In the genomic region with DNA sequence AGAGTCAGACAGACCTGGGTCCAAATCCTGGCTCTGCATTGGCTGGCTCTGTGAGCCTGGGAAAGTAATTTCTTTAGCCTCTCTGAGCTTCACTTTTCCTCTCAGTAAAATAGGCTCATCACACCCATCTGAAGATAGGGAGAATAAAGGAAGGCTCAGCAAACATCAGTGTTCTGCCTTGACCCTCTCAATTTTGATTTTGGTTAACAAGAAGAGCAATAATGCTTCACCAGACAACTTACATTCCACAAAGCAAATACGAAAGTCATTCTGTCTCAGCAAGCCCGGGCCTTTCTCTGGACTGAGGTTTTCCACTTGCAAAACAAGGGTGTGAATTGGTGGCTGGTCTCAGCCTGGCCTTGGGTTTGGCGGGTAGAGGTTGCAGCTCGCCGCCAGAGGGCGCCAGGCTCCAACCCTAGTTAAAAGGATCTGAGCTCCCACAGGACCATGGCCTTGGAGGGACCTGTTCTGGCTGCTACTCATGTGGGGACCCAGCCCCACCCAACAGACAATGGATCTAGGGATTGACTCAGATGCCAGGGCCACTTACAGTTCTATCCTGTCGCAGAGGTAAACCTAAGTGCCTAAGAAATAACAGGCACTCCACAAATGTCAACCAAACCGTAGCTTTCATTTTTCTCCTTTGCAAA, we compare ENCODE assay signal across 9 cellular contexts. TPM values are rescaled to one million over a fixed set of nuclear protein-coding genes. Genes with fewer than 3 reads are reported as not detected.
DNase-seq lines count a peak whose midpoint lies in the region; ATAC-seq and TF ChIP-seq lines count a peak whose summit lies in the region.
"Had no signal": no experiment of that assay in that cellular context is flagged by ENCODE, and none has a peak within 500 bp of the region (broad histone marks: within the 10 kb centered on the region; RNA-seq: fewer than 3 reads in every experiment).

No MANE protein-coding gene starts in this region.

- intact Hi-C loops in adrenal gland (cut with DNase I) (loop anchor here (2.0 to 10.0 kb wide), 4 partner anchors 51 to 221 kb away; no protein-coding TSS in a partner anchor), left ventricle myocardium inferior (cut with micrococcal nuclease) (loop anchor here (10.0 kb wide), 1 partner anchor 51 kb away; no protein-coding TSS in a partner anchor)

- TF ChIP-seq POLR2A in adrenal gland (IDR thresholded peaks at IDR 0.05) = no peak

- H3K9me3 ChIP-seq in adrenal gland (replicated peaks in 1 of 3) (no peaks in the 10 kb centered on the region), left ventricle myocardium inferior (replicated peaks) (no peaks in the 10 kb centered on the region)

- no peak for ATAC-seq in HG03025 (IDR thresholded peaks at IDR 0.05; ENCODE audit: low FRiP score, unreplicated experiment)

- TF ChIP-seq CTCF in 22Rv1 (IDR thresholded peaks at IDR 0.05) (peak; percentile 96), GM13976 (IDR thresholded peaks at IDR 0.05; ENCODE audit: borderline replicate concordance, control extremely low read depth, extremely low read depth, insufficient read depth, missing control alignments) (peak; percentile 95), adrenal gland (IDR thresholded peaks at IDR 0.05) (peak; percentile 76 to 95 (median 91)), left ventricle myocardium inferior (IDR thresholded peaks at IDR 0.05; ENCODE audit: borderline replicate concordance) (peak; percentile 93), retinal pigment epithelial cell (conservative IDR thresholded peaks at IDR 0.05; ENCODE audit: low read depth, low read length) (peak; percentile 85)

- peaks cover 19% of the 10 kb centered on the region for H3K27me3 Mint-ChIP-seq in T-helper 2 cell treated with Interferon-gamma antibody and Interleukin-4, amounts not matched to agents 5 μg/mL and 100 μg/mL, for 36 hours (ENCODE audit: low read depth)

- H3K27me3 ChIP-seq in adrenal gland (peaks cover 1% of the 10 kb centered on the region), left ventricle myocardium inferior (ENCODE audit: low read depth) (peaks cover 43% of the 10 kb centered on the region)

- no peak overlapping the region for H3K27ac ChIP-seq in 22Rv1
- H3K27ac ChIP-seq in adrenal gland = no peak overlapping the region
- H3K27ac ChIP-seq in left ventricle myocardium inferior (replicated peaks) = no peak overlapping the region

- H3K4me1 Mint-ChIP-seq in T-helper 2 cell treated with Interferon-gamma antibody and Interleukin-4, amounts not matched to agents 5 μg/mL and 100 μg/mL, for 36 hours (ENCODE audit: low read depth) = peaks cover 11% of the 10 kb centered on the region

- H3K36me3 ChIP-seq in adrenal gland (replicated peaks in 1 of 2) (no peaks in the 10 kb centered on the region), left ventricle myocardium inferior (no peaks in the 10 kb centered on the region)

- H3K36me3 Mint-ChIP-seq in T-helper 2 cell treated with Interferon-gamma antibody and Interleukin-4, amounts not matched to agents 5 μg/mL and 100 μg/mL, for 36 hours (ENCODE audit: low read depth) = no peaks in the 10 kb centered on the region

- DNase-seq in GM13976 (ENCODE audit: low spot score) (peak; percentile 85), NCI-H1694 (lab: John Stamatoyannopoulos, UW) (peak; percentile 76), adrenal gland (peak; percentile 85 to 93 (median 90)), left ventricle myocardium inferior (peak; percentile 81), retinal pigment epithelial cell (ENCODE audit: low read depth) (no peak)
- DNase-seq in T-helper 2 cell treated with Interferon-gamma antibody and Interleukin-4, amounts not matched to agents 5 μg/mL and 100 μg/mL, for 36 hours (ENCODE audit: low spot score) = peak; percentile 69

- 8 to 12% (median 9%) methylated on average over 4 to 8 of the region's 8 CpGs for WGBS in adrenal gland, 4 donors

- in situ Hi-C loops in GM13976 (cut with MboI; ENCODE audit: low sequenced_read_pairs, unreplicated experiment) = loop anchor here (10.0 to 25.0 kb wide), 2 partner anchors 51 to 218 kb away; a partner anchor contains a TSS

- H3K4me1 ChIP-seq in adrenal gland (replicated peaks in 1 of 2) = no peaks in the 10 kb centered on the region
- no peaks in the 10 kb centered on the region for H3K4me1 ChIP-seq in left ventricle myocardium inferior

- no peak overlapping the region for H3K27ac Mint-ChIP-seq in T-helper 2 cell treated with Interferon-gamma antibody and Interleukin-4, amounts not matched to agents 5 μg/mL and 100 μg/mL, for 36 hours

- no peak overlapping the region for H3K4me3 Mint-ChIP-seq in T-helper 2 cell treated with Interferon-gamma antibody and Interleukin-4, amounts not matched to agents 5 μg/mL and 100 μg/mL, for 36 hours

- H3K4me3 ChIP-seq in adrenal gland = no peak overlapping the region
- H3K4me3 ChIP-seq in left ventricle myocardium inferior = no peak overlapping the region
- H3K4me3 ChIP-seq in retinal pigment epithelial cell (ENCODE audit: low read length) = no peak overlapping the region

- H3K9me3 Mint-ChIP-seq in T-helper 2 cell treated with Interferon-gamma antibody and Interleukin-4, amounts not matched to agents 5 μg/mL and 100 μg/mL, for 36 hours = no peaks in the 10 kb centered on the region

RNA-seq across cellular contexts. Expression of a gene that starts 1.6 kb away (rescaled TPM):
- total RNA-seq in adrenal gland (not detected), left ventricle myocardium inferior (not detected)
- polyA plus RNA-seq in adrenal gland = not detected
- total RNA-seq: urinary bladder had no signal
- polyA plus RNA-seq: urinary bladder had no signal

RNA-seq across cellular contexts. Expression of a gene that starts 9.8 kb away (rescaled TPM):
- total RNA-seq in adrenal gland (under 1 TPM in 1 of 8 donors, not detected in 7; 0.43 TPM), left ventricle myocardium inferior (not detected)
- not detected for polyA plus RNA-seq in adrenal gland
- total RNA-seq: urinary bladder had no signal
- polyA plus RNA-seq: urinary bladder had no signal

RNA-seq across cellular contexts. Expression of a gene that starts 36.6 kb away (rescaled TPM):
- total RNA-seq in adrenal gland (10 to 100 TPM in 1 of 8 donors, 1 to 10 TPM in 6, under 1 TPM in 1; 0.29 to 16.0 (median 2.4) TPM), left ventricle myocardium inferior (12.1 TPM)
- 1 to 10 TPM; 1.2 to 4.1 (median 3.0) TPM for polyA plus RNA-seq in adrenal gland
